Comparison of ENCODE assay signal across 38 cellular contexts in genomic region chr10:72855129-72855528, GRCh38. TPM values are rescaled to one million over a fixed set of nuclear protein-coding genes. Genes with fewer than 3 reads are reported as not detected.
"Had no signal": no experiment of that assay in that cellular context is flagged by ENCODE, and none has a peak within 500 bp of the region (broad histone marks: within the 10 kb centered on the region; RNA-seq: fewer than 3 reads in every experiment).

No MANE protein-coding gene starts in this region.

- DNase-seq: Karpas-422, Kasumi-1, MG63, MM.1S, MV-4-11, NCI-H1048, NCI-H1092, NCI-H1092 treated with DMSO at 0.1 percent for 48 hours, NCI-H1105, NCI-H1105 treated with DMSO at 0.1 percent for 48 hours, NCI-H1417, NCI-H1417 treated with DMSO at 0.1 percent for 48 hours, NCI-H1436, NCI-H1436 treated with DMSO at 0.1 percent for 48 hours, NCI-H146, NCI-H1694, NCI-H1694 treated with DMSO at 0.1 percent for 48 hours, NCI-H187, NCI-H187 treated with DMSO at 0.1 percent for 48 hours, NCI-H1930, NCI-H2029, NCI-H2029 treated with DMSO at 0.1 percent for 48 hours, NCI-H2081, NCI-H2081 treated with DMSO at 0.1 percent for 48 hours, NCI-H2107, NCI-H2171, NCI-H2171 treated with DMSO at 0.1 percent for 48 hours, NCI-H2227 treated with DMSO at 0.1 percent for 48 hours, NCI-H226, NCI-H345, NCI-H446, NCI-H446 treated with DMSO at 0.1 percent for 48 hours, NCI-H510A, NCI-H510A treated with DMSO at 0.1 percent for 48 hours, NCI-H524 had no signal

- H3K27me3 ChIP-seq: MG63 had no signal

- H3K4me3 ChIP-seq: MG63 had no signal

RNA-seq across cellular contexts. Expression of gene OIT3, which starts 38.4 kb away (rescaled TPM):
- total RNA-seq: M059J, MCF 10A, NCI-H460 had no signal
